In genomic region chr5:113806823-113807222, GRCh38 we compare ENCODE assay signal across 11 cellular contexts.
A peak's percentile ranks its signal among the peaks of the same experiment; 100 is the strongest.
DNase-seq lines count a peak whose midpoint lies in the region; ATAC-seq and TF ChIP-seq lines count a peak whose summit lies in the region.
"Had no signal": no experiment of that assay in that cellular context is flagged by ENCODE, and none has a peak within 500 bp of the region (broad histone marks: within the 10 kb centered on the region; RNA-seq: fewer than 3 reads in every experiment).

No MANE protein-coding gene starts in this region.

- H3K36me3 Mint-ChIP-seq in glutamatergic neuron (ENCODE audit: unreplicated experiment), result no peaks in the 10 kb centered on the region
- no peaks in the 10 kb centered on the region for H3K36me3 Mint-ChIP-seq in naive thymus-derived CD4-positive, alpha-beta T cell

- CTCF ChIA-PET in naive thymus-derived CD4-positive, alpha-beta T cell (lab: Charles Lee), result no interaction called here

- H3K9me3 Mint-ChIP-seq in glutamatergic neuron (ENCODE audit: unreplicated experiment), result peaks cover 3% of the 10 kb centered on the region
- peaks cover 0 to 9% (median 4%) of the 10 kb centered on the region in 11 donors for H3K9me3 Mint-ChIP-seq in naive thymus-derived CD4-positive, alpha-beta T cell

- no peak overlapping the region for H3K4me3 ChIP-seq in naive thymus-derived CD4-positive, alpha-beta T cell (ENCODE audit: low read length)

- H3K27me3 ChIP-seq in naive thymus-derived CD4-positive, alpha-beta T cell (ENCODE audit: control insufficient read depth in 2 of 2, insufficient read depth in 2 of 2, low read length in 2 of 2), result no peaks in the 10 kb centered on the region

- intact Hi-C loops in naive thymus-derived CD4-positive, alpha-beta T cell (cut with micrococcal nuclease), result no loop called here

- no peaks in the 10 kb centered on the region for H3K27me3 Mint-ChIP-seq in glutamatergic neuron (ENCODE audit: unreplicated experiment)
- peaks cover 0 to 12% (median 5%) of the 10 kb centered on the region in 5 donors for H3K27me3 Mint-ChIP-seq in naive thymus-derived CD4-positive, alpha-beta T cell

- no peaks in the 10 kb centered on the region for H3K4me1 ChIP-seq in naive thymus-derived CD4-positive, alpha-beta T cell (ENCODE audit: control insufficient read depth in 2 of 2, insufficient read depth in 2 of 2, low read length in 2 of 2)

- peak overlapping the region; percentile 98 for H3K27ac Mint-ChIP-seq in glutamatergic neuron (ENCODE audit: unreplicated experiment)
- no peak overlapping the region for H3K27ac Mint-ChIP-seq in naive thymus-derived CD4-positive, alpha-beta T cell
- H3K27ac Mint-ChIP-seq: progenitor cell of endocrine pancreas had no signal

- peaks cover 42% of the 10 kb centered on the region for H3K4me1 Mint-ChIP-seq in glutamatergic neuron (ENCODE audit: low read depth, unreplicated experiment)
- H3K4me1 Mint-ChIP-seq in naive thymus-derived CD4-positive, alpha-beta T cell, result peaks cover 0 to 2% (median 0%) of the 10 kb centered on the region in 7 donors

- DNase-seq in EL (peak; percentile 28), glutamatergic neuron (peak; percentile 50), occipital lobe (lab: John Stamatoyannopoulos, UW) (peak; percentile 9), NCI-H345 (lab: John Stamatoyannopoulos, UW) (no peak), foreskin melanocyte (no peak)
- no peak for DNase-seq in naive thymus-derived CD4-positive, alpha-beta T cell
- DNase-seq: RPMI8226 had no signal

- peak overlapping the region; percentile 50 for H3K4me3 Mint-ChIP-seq in glutamatergic neuron (ENCODE audit: unreplicated experiment)
- no peak overlapping the region for H3K4me3 Mint-ChIP-seq in naive thymus-derived CD4-positive, alpha-beta T cell

- ATAC-seq in SK-N-SH treated with all-trans-retinoic acid at 6 μM for 48 hours (peak; percentile 46), GM21825 (IDR thresholded peaks at IDR 0.05; ENCODE audit: unreplicated experiment) (no peak)
- ATAC-seq in naive thymus-derived CD4-positive, alpha-beta T cell, result no peak

- TF ChIP-seq CTCF in glutamatergic neuron (IDR thresholded peaks at IDR 0.05; ENCODE audit: partially characterized antibody, unreplicated experiment), result no peak

- POLR2A ChIA-PET in naive thymus-derived CD4-positive, alpha-beta T cell (lab: Charles Lee), result no interaction called here

- H3K27ac ChIP-seq in naive thymus-derived CD4-positive, alpha-beta T cell (ENCODE audit: low read depth, low read length), result no peak overlapping the region
- H3K27ac ChIP-seq: C4-2B had no signal

- H3K9me3 ChIP-seq in naive thymus-derived CD4-positive, alpha-beta T cell (ENCODE audit: control insufficient read depth in 2 of 3, low read length in 3 of 3), result no peaks in the 10 kb centered on the region

- H3K36me3 ChIP-seq in naive thymus-derived CD4-positive, alpha-beta T cell (ENCODE audit: control insufficient read depth in 2 of 3, insufficient read depth in 3 of 3, low read length in 3 of 3), result no peaks in the 10 kb centered on the region

TF ChIP-seq in SK-N-SH treated with all-trans-retinoic acid at 6 μM for 48 hours, 23 proteins besides CTCF, POLR2A, EP300 and RAD21:
- TF ChIP-seq BACH2 (CRISPR knock-in tag; IDR thresholded peaks at IDR 0.05; ENCODE audit: borderline replicate concordance) (no peak), PATZ1 (CRISPR knock-in tag; IDR thresholded peaks at IDR 0.05; ENCODE audit: borderline replicate concordance) (no peak), ZNF8 (CRISPR knock-in tag; IDR thresholded peaks at IDR 0.05) (no peak), ZNF70 (CRISPR knock-in tag; IDR thresholded peaks at IDR 0.05) (no peak), SNAI2 (CRISPR knock-in tag; IDR thresholded peaks at IDR 0.05) (no peak), ZFP30 (CRISPR knock-in tag; IDR thresholded peaks at IDR 0.05) (no peak), ARNTL (CRISPR knock-in tag; IDR thresholded peaks at IDR 0.05; ENCODE audit: borderline replicate concordance, low read depth) (no peak), OSR1 (CRISPR knock-in tag; IDR thresholded peaks at IDR 0.05) (no peak), RARB (CRISPR knock-in tag; IDR thresholded peaks at IDR 0.05) (no peak), GLIS3 (CRISPR knock-in tag; IDR thresholded peaks at IDR 0.05) (no peak), ZFP3 (CRISPR knock-in tag; IDR thresholded peaks at IDR 0.05) (no peak), TOX (CRISPR knock-in tag; IDR thresholded peaks at IDR 0.05; ENCODE audit: borderline replicate concordance) (no peak), CREB5 (CRISPR knock-in tag; IDR thresholded peaks at IDR 0.05; ENCODE audit: low read depth) (no peak), ISL1 (CRISPR knock-in tag; IDR thresholded peaks at IDR 0.05) (no peak), TCF4 (CRISPR knock-in tag; IDR thresholded peaks at IDR 0.05; ENCODE audit: borderline replicate concordance) (no peak), POU6F1 (CRISPR knock-in tag; IDR thresholded peaks at IDR 0.05; ENCODE audit: borderline replicate concordance, low read depth) (no peak), TSHZ2 (CRISPR knock-in tag; IDR thresholded peaks at IDR 0.05) (no peak), PPARA (CRISPR knock-in tag; IDR thresholded peaks at IDR 0.05; ENCODE audit: borderline replicate concordance) (no peak), ESRRG (CRISPR knock-in tag; IDR thresholded peaks at IDR 0.05) (no peak), ZNF565 (CRISPR knock-in tag; conservative IDR thresholded peaks at IDR 0.05; ENCODE audit: low read depth) (no peak)

Comparison
In these comparisons a context has a peak if more than half of its experiments do, and no peak if none do; other contexts are left out.
1. DNase-seq: peak in EL (single experiment), glutamatergic neuron (single experiment) and occipital lobe (single experiment); none in NCI-H345 (single experiment), naive thymus-derived CD4-positive, alpha-beta T cell (0 of 9) and foreskin melanocyte (single experiment).